Comparison of ENCODE assay signal across 21 cellular contexts in genomic region chr9:92476962-92477361, GRCh38. TPM values are rescaled to one million over a fixed set of nuclear protein-coding genes. Genes with fewer than 3 reads are reported as not detected.
DNase-seq lines count a peak whose midpoint lies in the region; ATAC-seq and TF ChIP-seq lines count a peak whose summit lies in the region.
"Had no signal": no experiment of that assay in that cellular context is flagged by ENCODE, and none has a peak within 500 bp of the region (broad histone marks: within the 10 kb centered on the region; RNA-seq: fewer than 3 reads in every experiment).

No MANE protein-coding gene starts in this region.

- no peak overlapping the region for H3K4me3 Mint-ChIP-seq in stimulated activated naive CD8-positive, alpha-beta T cell treated with anti-CD3 and anti-CD28 coated beads, Interleukin-15, amount 100 ng/mL, for 72 hours
- no peak overlapping the region for H3K4me3 Mint-ChIP-seq in CD14-positive monocyte
- H3K4me3 Mint-ChIP-seq: CD8-positive, alpha-beta memory T cell; naive thymus-derived CD8-positive, alpha-beta T cell had no signal

- peaks cover 9% of the 10 kb centered on the region for H3K4me1 Mint-ChIP-seq in stimulated activated naive CD8-positive, alpha-beta T cell treated with anti-CD3 and anti-CD28 coated beads, Interleukin-15, amount 100 ng/mL, for 72 hours
- peaks cover 4% of the 10 kb centered on the region for H3K4me1 Mint-ChIP-seq in CD14-positive monocyte

- peak; percentile 85 for ATAC-seq in GM19463 (IDR thresholded peaks at IDR 0.05; ENCODE audit: unreplicated experiment)
- peak; percentile 46 for ATAC-seq in HG03342 (IDR thresholded peaks at IDR 0.05; ENCODE audit: unreplicated experiment)
- ATAC-seq in stimulated activated naive CD8-positive, alpha-beta T cell treated with anti-CD3 and anti-CD28 coated beads, Interleukin-15, amount 100 ng/mL, for 72 hours: peak; percentile 82
- no peak for ATAC-seq in HG03159 (IDR thresholded peaks at IDR 0.05; ENCODE audit: unreplicated experiment)
- ATAC-seq: K562; naive thymus-derived CD8-positive, alpha-beta T cell; right lobe of liver had no signal

- H3K36me3 Mint-ChIP-seq in CD14-positive monocyte: peaks cover 0 to 3% of the 10 kb centered on the region in 2 donors

- no peaks in the 10 kb centered on the region for H3K9me3 Mint-ChIP-seq in stimulated activated naive CD8-positive, alpha-beta T cell treated with anti-CD3 and anti-CD28 coated beads, Interleukin-15, amount 100 ng/mL, for 72 hours
- H3K9me3 Mint-ChIP-seq in CD14-positive monocyte: no peaks in the 10 kb centered on the region
- H3K9me3 Mint-ChIP-seq: activated T-helper 2 cell treated with anti-CD3 and anti-CD28 coated beads, Interferon-gamma antibody, Interleukin-2, Interleukin-4, amounts not matched to agents 10 μg/mL and 5 μg/mL and 100 μg/mL, durations not matched to agents 14 hours and 24 hours and 36 hours; CD8-positive, alpha-beta memory T cell; naive thymus-derived CD8-positive, alpha-beta T cell had no signal

- no peak for TF ChIP-seq CTCF in GM13977 (IDR thresholded peaks at IDR 0.05; ENCODE audit: extremely low read depth, insufficient read depth, missing control alignments)
- no peak for TF ChIP-seq CTCF in CD14-positive monocyte (IDR thresholded peaks at IDR 0.05)

- in situ Hi-C loops in GM13977 (cut with MboI; ENCODE audit: low pct_unique_long_range_greater_than_20kb, low sequenced_read_pairs, unreplicated experiment): no loop called here

- intact Hi-C loops in CD14-positive monocyte (cut with micrococcal nuclease): no loop called here

- DNase-seq in GM13977 (ENCODE audit: low spot score): peak; percentile 26
- no peak for DNase-seq in stimulated activated naive CD8-positive, alpha-beta T cell treated with anti-CD3 and anti-CD28 coated beads, Interleukin-15, amount 100 ng/mL, for 72 hours
- no peak for DNase-seq in CD14-positive monocyte (ENCODE audit: low spot score)
- DNase-seq in NCI-H748 (lab: John Stamatoyannopoulos, UW; ENCODE audit: unreplicated experiment): no peak
- DNase-seq: activated CD4-positive, alpha-beta T cell treated with anti-CD3 and anti-CD28 coated beads for 1 hour; CD8-positive, alpha-beta memory T cell; cortex of kidney; GF-D8; mesenchymal stem cell; naive thymus-derived CD8-positive, alpha-beta T cell; NCI-H146; NCI-H748 treated with DMSO at 0.1 percent for 48 hours; right lobe of liver; SHP77; SW 1271 had no signal

- H3K27ac Mint-ChIP-seq in stimulated activated naive CD8-positive, alpha-beta T cell treated with anti-CD3 and anti-CD28 coated beads, Interleukin-15, amount 100 ng/mL, for 72 hours: no peak overlapping the region
- no peak overlapping the region for H3K27ac Mint-ChIP-seq in CD14-positive monocyte
- H3K27ac Mint-ChIP-seq: activated T-helper 2 cell treated with anti-CD3 and anti-CD28 coated beads, Interferon-gamma antibody, Interleukin-2, Interleukin-4, amounts not matched to agents 10 μg/mL and 5 μg/mL and 100 μg/mL, durations not matched to agents 14 hours and 24 hours and 36 hours; CD8-positive, alpha-beta memory T cell; naive thymus-derived CD8-positive, alpha-beta T cell had no signal

- no peaks in the 10 kb centered on the region for H3K27me3 Mint-ChIP-seq in stimulated activated naive CD8-positive, alpha-beta T cell treated with anti-CD3 and anti-CD28 coated beads, Interleukin-15, amount 100 ng/mL, for 72 hours
- peaks cover 0 to under 1% (median 0%) of the 10 kb centered on the region in 3 donors for H3K27me3 Mint-ChIP-seq in CD14-positive monocyte (ENCODE audit: low read depth in 3 of 3)
- H3K27me3 Mint-ChIP-seq: CD8-positive, alpha-beta memory T cell; naive thymus-derived CD8-positive, alpha-beta T cell had no signal

RNA-seq across cellular contexts. Expression of gene ASPN, which starts 5.3 kb away (rescaled TPM):
- not detected for polyA plus RNA-seq in CD14-positive monocyte
- polyA plus RNA-seq: CD8-positive, alpha-beta memory T cell; H1; naive thymus-derived CD8-positive, alpha-beta T cell had no signal

RNA-seq across cellular contexts. Expression of gene OMD, which starts 52.7 kb away (rescaled TPM):
- not detected for polyA plus RNA-seq in CD14-positive monocyte
- polyA plus RNA-seq: CD8-positive, alpha-beta memory T cell; H1; naive thymus-derived CD8-positive, alpha-beta T cell had no signal

RNA-seq across cellular contexts. Expression of gene ECM2, which starts 58.8 kb away (rescaled TPM):
- polyA plus RNA-seq in CD14-positive monocyte: under 1 TPM in 1 of 2 donors, not detected in 1; 0.15 TPM
- polyA plus RNA-seq: CD8-positive, alpha-beta memory T cell; H1; naive thymus-derived CD8-positive, alpha-beta T cell had no signal
